10 cellular contexts compared by ENCODE assay signal in the genomic region with DNA sequence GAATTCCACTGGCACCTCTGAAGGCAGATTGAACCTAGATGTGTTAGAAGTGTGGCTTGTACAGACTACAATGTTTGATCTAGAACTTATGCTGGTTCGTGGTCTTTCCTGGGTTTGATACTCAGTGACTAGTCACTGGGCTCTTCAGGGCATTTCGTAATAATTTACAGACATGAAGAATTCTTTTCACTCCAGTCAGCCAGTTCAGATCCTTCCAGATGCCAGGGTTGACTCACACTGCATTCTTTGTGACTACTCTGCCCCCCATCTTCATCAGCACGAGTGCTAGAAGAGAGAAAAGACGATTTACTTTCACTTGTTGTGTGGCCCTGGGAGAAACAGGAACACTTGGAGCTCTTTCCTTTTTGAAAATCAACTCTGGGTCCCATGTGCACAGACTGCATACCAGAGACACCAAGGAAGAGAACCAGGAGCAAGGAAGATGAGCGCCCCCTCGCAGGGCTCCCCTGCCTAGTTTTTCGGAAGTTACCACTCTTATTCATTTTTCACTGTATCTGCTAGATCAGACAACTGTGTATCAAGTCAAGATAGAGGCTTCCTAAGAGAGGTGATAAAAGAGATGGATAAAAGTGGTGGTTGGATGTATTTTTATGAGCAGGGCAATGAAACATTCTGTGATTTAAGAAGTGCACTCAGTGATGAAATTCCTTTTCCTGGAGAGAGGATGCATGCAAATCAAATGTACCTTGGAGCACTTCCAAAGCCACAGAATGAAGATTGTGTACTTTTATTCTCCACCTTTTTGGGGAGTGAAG. TPM values are rescaled to one million over a fixed set of nuclear protein-coding genes. Genes with fewer than 3 reads are reported as not detected.
A peak's percentile ranks its signal among the peaks of the same experiment; 100 is the strongest.
DNase-seq lines count a peak whose midpoint lies in the region; ATAC-seq, FAIRE-seq and TF ChIP-seq lines count a peak whose summit lies in the region.
"Had no signal": no experiment of that assay in that cellular context is flagged by ENCODE, and none has a peak within 500 bp of the region (broad histone marks: within the 10 kb centered on the region; RNA-seq: fewer than 3 reads in every experiment).

No MANE protein-coding gene starts in this region.

- no peaks in the 10 kb centered on the region for H3K27me3 Mint-ChIP-seq in stimulated activated naive CD8-positive, alpha-beta T cell treated with anti-CD3 and anti-CD28 coated beads, Interleukin-15, amount 100 ng/mL, for 72 hours

- TF ChIP-seq CTCF in epithelial cell of proximal tubule (conservative IDR thresholded peaks at IDR 0.05; ENCODE audit: low read depth, low read length) (peak; percentile 21), osteoblast (IDR thresholded peaks at IDR 0.05; ENCODE audit: extremely low read depth, low read depth, low read length) (peak; percentile 10), kidney (IDR thresholded peaks at IDR 0.05; ENCODE audit: borderline replicate concordance, extremely low read depth, insufficient read depth) (no peak)

- H3K4me3 Mint-ChIP-seq in stimulated activated naive CD8-positive, alpha-beta T cell treated with anti-CD3 and anti-CD28 coated beads, Interleukin-15, amount 100 ng/mL, for 72 hours = no peak overlapping the region

- no peak for FAIRE-seq in kidney (lab: Jason Lieb, UNC)
- FAIRE-seq: GM18507 had no signal

- H3K9ac ChIP-seq in BLaER1 treated with 17β-estradiol and CSF1 and Interleukin-3, amounts not matched to agents 10 nM and 100 nM = peak overlapping the region in 4 of 11 experiments; percentile 10 to 40 (median 20); a peak in 4 of 22 replicates
- H3K9ac ChIP-seq in kidney (ENCODE audit: low read length in 2 of 2) = no peak overlapping the region

- peaks cover 0 to 12% (median 0%) of the 10 kb centered on the region in 11 experiments; a peak in 2 of 22 replicates for H3K36me3 ChIP-seq in BLaER1 treated with 17β-estradiol and CSF1 and Interleukin-3, amounts not matched to agents 10 nM and 100 nM
- H3K36me3 ChIP-seq in osteoblast (ENCODE audit: insufficient read depth, low read length) (no peaks in the 10 kb centered on the region), kidney (ENCODE audit: control insufficient read depth in 1 of 2, insufficient read depth in 2 of 2, low read length in 2 of 2) (no peaks in the 10 kb centered on the region)

- H3K79me2 ChIP-seq in osteoblast (ENCODE audit: insufficient read depth, low read length) = peaks cover 4% of the 10 kb centered on the region

- peak overlapping the region; percentile 31 to 78 (median 69) for H3K4me2 ChIP-seq in BLaER1 treated with 17β-estradiol and CSF1 and Interleukin-3, amounts not matched to agents 10 nM and 100 nM
- peak overlapping the region; percentile 97 for H3K4me2 ChIP-seq in osteoblast (ENCODE audit: insufficient read depth, low read length)

- intact Hi-C loops in kidney (cut with DNase I) = no loop called here

- H3K4me3 ChIP-seq in BLaER1 treated with 17β-estradiol and CSF1 and Interleukin-3, amounts not matched to agents 10 nM and 100 nM = peak overlapping the region in 1 of 10 experiments; percentile 2; a peak in 1 of 20 replicates
- H3K4me3 ChIP-seq in epithelial cell of proximal tubule (ENCODE audit: low read depth, low read length) = peak overlapping the region; percentile 62
- H3K4me3 ChIP-seq in osteoblast (ENCODE audit: insufficient read depth, low read length) = peak overlapping the region; percentile 75
- peak overlapping the region in 1 of 2 donors; percentile 25 for H3K4me3 ChIP-seq in kidney (ENCODE audit: low read length in 2 of 2)

- H4K20me1 ChIP-seq in BLaER1 treated with 17β-estradiol and CSF1 and Interleukin-3, amounts not matched to agents 10 nM and 100 nM = peaks cover 0 to 94% (median 0%) of the 10 kb centered on the region in 11 experiments; a peak in 9 of 22 replicates
- no peaks in the 10 kb centered on the region for H4K20me1 ChIP-seq in osteoblast (ENCODE audit: insufficient read depth, low read length)

- H3K4me1 Mint-ChIP-seq in stimulated activated naive CD8-positive, alpha-beta T cell treated with anti-CD3 and anti-CD28 coated beads, Interleukin-15, amount 100 ng/mL, for 72 hours = peaks cover 7% of the 10 kb centered on the region

- DNase-seq in NCI-H460 (ENCODE audit: extremely low read depth, low read depth) (peak; percentile 93), epithelial cell of proximal tubule (ENCODE audit: low read depth) (peak; percentile 97), osteoblast (ENCODE audit: insufficient read length, low spot score, missing footprints) (peak; percentile 85), kidney (no peak)
- DNase-seq in stimulated activated naive CD8-positive, alpha-beta T cell treated with anti-CD3 and anti-CD28 coated beads, Interleukin-15, amount 100 ng/mL, for 72 hours = no peak
- DNase-seq: NK-92 treated with Interleukin-12 subunit alpha and Interleukin-12 subunit beta, amount 100 ng/mL, for 24 hours had no signal

- peak overlapping the region in 9 of 11 experiments; percentile 17 to 62 (median 48); a peak in 17 of 22 replicates for H3K27ac ChIP-seq in BLaER1 treated with 17β-estradiol and CSF1 and Interleukin-3, amounts not matched to agents 10 nM and 100 nM
- peak overlapping the region; percentile 100 for H3K27ac ChIP-seq in osteoblast (ENCODE audit: low read depth, low read length)
- peak overlapping the region in 1 of 2 donors; percentile 40 for H3K27ac ChIP-seq in kidney (ENCODE audit: low read depth in 2 of 2, low read length in 2 of 2)

- H2AFZ ChIP-seq in osteoblast (ENCODE audit: low read length) = no peak overlapping the region

- no peaks in the 10 kb centered on the region for H3K27me3 ChIP-seq in BLaER1 treated with 17β-estradiol and CSF1 and Interleukin-3, amounts not matched to agents 10 nM and 100 nM
- no peaks in the 10 kb centered on the region for H3K27me3 ChIP-seq in osteoblast (ENCODE audit: insufficient read depth, low read length)

- no peak overlapping the region for H3K27ac Mint-ChIP-seq in stimulated activated naive CD8-positive, alpha-beta T cell treated with anti-CD3 and anti-CD28 coated beads, Interleukin-15, amount 100 ng/mL, for 72 hours

- peaks cover 24 to 41% (median 33%) of the 10 kb centered on the region in 10 experiments for H3K4me1 ChIP-seq in BLaER1 treated with 17β-estradiol and CSF1 and Interleukin-3, amounts not matched to agents 10 nM and 100 nM
- peaks cover 72% of the 10 kb centered on the region for H3K4me1 ChIP-seq in osteoblast (ENCODE audit: insufficient read depth, low read length)
- H3K4me1 ChIP-seq in kidney (ENCODE audit: control insufficient read depth in 1 of 2, insufficient read depth in 1 of 2, low read depth in 1 of 2, low read length in 2 of 2) = peaks cover 16 to 17% of the 10 kb centered on the region in 2 donors

- ATAC-seq in HG02642 (IDR thresholded peaks at IDR 0.05; ENCODE audit: poor library complexity, unreplicated experiment) (no peak), HG03457 (IDR thresholded peaks at IDR 0.05; ENCODE audit: unreplicated experiment) (no peak)
- no peak for ATAC-seq in stimulated activated naive CD8-positive, alpha-beta T cell treated with anti-CD3 and anti-CD28 coated beads, Interleukin-15, amount 100 ng/mL, for 72 hours

- no peaks in the 10 kb centered on the region for H3K9me3 Mint-ChIP-seq in stimulated activated naive CD8-positive, alpha-beta T cell treated with anti-CD3 and anti-CD28 coated beads, Interleukin-15, amount 100 ng/mL, for 72 hours

- H3K9me3 ChIP-seq in BLaER1 treated with 17β-estradiol and CSF1 and Interleukin-3, amounts not matched to agents 10 nM and 100 nM (replicated peaks in 1 of 11) = 0 out of 22 replicates have a peak, but pooled peaks cover 0 to 3% (median 0%) of the 10 kb centered on the region in 11 experiments
- no peaks in the 10 kb centered on the region for H3K9me3 ChIP-seq in osteoblast (ENCODE audit: low read depth, low read length)
- H3K9me3 ChIP-seq in kidney (ENCODE audit: control insufficient read depth in 1 of 2, low read length in 2 of 2) = no peaks in the 10 kb centered on the region

RNA-seq across cellular contexts. Expression of a gene that starts 33.5 kb away (rescaled TPM):
- total RNA-seq in NCI-H460 (2014; rRNA removed; shearing (Covaris generic)) = 22.9 and 23.4 TPM in 2 replicates
- 61.0 and 200 TPM in 2 replicates for polyA plus RNA-seq in NCI-H460 (2014; cell fraction: nucleus; rRNA removed)
- total RNA-seq in epithelial cell of proximal tubule (24.6 and 69.2 TPM in 2 replicates), osteoblast (16.6 and 17.4 TPM in 2 replicates), kidney (84.1 TPM)
- polyA plus RNA-seq in kidney (ENCODE audit: insufficient read depth, low read depth, low replicate concordance) = 54.8 TPM

Comparison
In these comparisons a context has a peak if more than half of its experiments do, and no peak if none do; other contexts are left out.
1. DNase-seq: peak in NCI-H460 (single experiment), epithelial cell of proximal tubule (single experiment) and osteoblast (single experiment); none in kidney (single experiment) and stimulated activated naive CD8-positive, alpha-beta T cell treated with anti-CD3 and anti-CD28 coated beads, Interleukin-15, amount 100 ng/mL, for 72 hours (0 of 2).